Comparison of ENCODE assay signal across 8 cellular contexts in the genomic region with DNA sequence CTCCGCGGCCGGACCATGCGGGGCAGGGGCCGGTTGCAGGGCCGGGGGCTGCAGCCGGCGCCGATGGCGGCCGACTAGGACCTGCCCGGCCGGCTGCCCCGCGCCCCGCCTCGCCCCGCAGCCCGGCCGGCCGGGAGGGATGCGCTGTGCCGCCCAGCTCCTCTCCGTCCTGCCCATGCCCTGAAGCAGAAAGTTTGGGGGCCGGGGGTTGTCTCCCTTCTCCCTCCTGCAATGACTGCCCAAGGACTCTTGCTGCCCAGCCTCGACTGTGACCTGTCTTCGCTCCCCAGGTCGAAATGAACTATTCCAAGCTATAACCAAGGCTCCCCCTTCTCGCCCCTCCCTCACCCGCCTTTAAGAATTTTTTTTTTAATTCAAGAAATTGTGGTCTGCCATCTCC. TPM values are rescaled to one million over a fixed set of nuclear protein-coding genes. Genes with fewer than 3 reads are reported as not detected.
DNase-seq lines count a peak whose midpoint lies in the region; ATAC-seq and TF ChIP-seq lines count a peak whose summit lies in the region.

No MANE protein-coding gene starts in this region.

- H3K27ac ChIP-seq in lower lobe of right lung (no peak overlapping the region), upper lobe of right lung (no peak overlapping the region)

- ATAC-seq in HG03039 (IDR thresholded peaks at IDR 0.05; ENCODE audit: unreplicated experiment), result peak; percentile 6
- peak; percentile 26 to 36 for ATAC-seq in lower lobe of right lung
- peak; percentile 6 for ATAC-seq in upper lobe of right lung
- no peak for ATAC-seq in GM21367 (IDR thresholded peaks at IDR 0.05; ENCODE audit: unreplicated experiment)

- no peaks in the 10 kb centered on the region for H3K9me3 Mint-ChIP-seq in Calu3 (ENCODE audit: low read depth, unreplicated experiment)

- H3K4me1 Mint-ChIP-seq in Calu3 (ENCODE audit: low read depth, unreplicated experiment), result peaks cover 28% of the 10 kb centered on the region

- H3K27ac Mint-ChIP-seq in Calu3 (ENCODE audit: unreplicated experiment), result no peak overlapping the region

- BruUV-seq in Calu3 (replicated peaks; lab: Mats Ljungman, UMichigan), result no TSS peak

- in situ Hi-C loops in astrocyte of the spinal cord (cut with HindIII; ENCODE audit: low sequenced_read_pairs), result no loop called here

- intact Hi-C loops in Calu3 (cut with micrococcal nuclease; ENCODE audit: unreplicated experiment) (loop anchor here (2.0 kb wide), 1 partner anchor 29 kb away; no protein-coding TSS in a partner anchor), lower lobe of right lung (cut with DNase I) (no loop called here), upper lobe of right lung (cut with DNase I) (no loop called here)

- H3K27me3 ChIP-seq in lower lobe of right lung (ENCODE audit: low read depth) (no peaks in the 10 kb centered on the region), upper lobe of right lung (no peaks in the 10 kb centered on the region)

- peaks cover 11% of the 10 kb centered on the region for H3K36me3 Mint-ChIP-seq in Calu3 (ENCODE audit: insufficient read depth, unreplicated experiment)

- CTCF ChIA-PET in Calu3 (lab: Charles Lee), result interaction anchor here (1.2 to 3.8 kb wide), 4 partner anchors 18 to 46 kb away, joined by 3 to 39 read pairs (median 6); no protein-coding TSS in a partner anchor

- peak; percentile 8 for DNase-seq in Calu3
- DNase-seq in astrocyte of the spinal cord (ENCODE audit: low read depth, low spot score), result no peak
- DNase-seq in lower lobe of right lung, result no peak
- DNase-seq in upper lobe of right lung, result no peak
- DNase-seq in NK-92 treated with Interleukin-12 subunit alpha and Interleukin-12 subunit beta, amount 100 ng/mL, for 24 hours (lab: John Stamatoyannopoulos, UW), result no peak
- DNase-seq in SHP77 treated with DMSO at 0.1 percent for 48 hours (lab: John Stamatoyannopoulos, UW), result no peak

- H3K4me3 ChIP-seq in astrocyte of the spinal cord (ENCODE audit: low read depth, low read length), result peak overlapping the region; percentile 66
- H3K4me3 ChIP-seq in lower lobe of right lung, result peak overlapping the region; percentile 67
- peak overlapping the region; percentile 65 for H3K4me3 ChIP-seq in upper lobe of right lung

- H3K9me3 ChIP-seq in lower lobe of right lung (no peaks in the 10 kb centered on the region), upper lobe of right lung (no peaks in the 10 kb centered on the region)

- H3K4me3 Mint-ChIP-seq in Calu3 (ENCODE audit: low read depth, unreplicated experiment), result peak overlapping the region; percentile 66

- H3K36me3 ChIP-seq in lower lobe of right lung, result no peaks in the 10 kb centered on the region
- H3K36me3 ChIP-seq in upper lobe of right lung, result no peaks in the 10 kb centered on the region

- H3K4me1 ChIP-seq in lower lobe of right lung (peaks cover 27% of the 10 kb centered on the region), upper lobe of right lung (peaks cover 20% of the 10 kb centered on the region)

- peaks cover 13% of the 10 kb centered on the region for H3K27me3 Mint-ChIP-seq in Calu3 (ENCODE audit: unreplicated experiment)

- no peak for TF ChIP-seq CTCF in Calu3 (IDR thresholded peaks at IDR 0.05; ENCODE audit: unreplicated experiment)
- TF ChIP-seq CTCF in astrocyte of the spinal cord (IDR thresholded peaks at IDR 0.05; ENCODE audit: low read depth, low read length), result no peak
- TF ChIP-seq CTCF in lower lobe of right lung (IDR thresholded peaks at IDR 0.05), result no peak
- no peak for TF ChIP-seq CTCF in upper lobe of right lung (IDR thresholded peaks at IDR 0.05)

RNA-seq across cellular contexts. Expression of gene TMCC2, which starts 0.3 kb away (rescaled TPM):
- 0.33 and 0.37 TPM in 2 replicates for total RNA-seq in Calu3 (2022)
- total RNA-seq in lower lobe of right lung, result 3.0 TPM
- total RNA-seq in upper lobe of right lung, result 4.8 TPM

RNA-seq across cellular contexts. Expression of gene DSTYK, which starts 16.6 kb away (rescaled TPM):
- total RNA-seq in Calu3 (2022) (8.3 and 8.6 TPM in 2 replicates), lower lobe of right lung (10.7 TPM), upper lobe of right lung (12.7 TPM)
